In the genomic region with DNA sequence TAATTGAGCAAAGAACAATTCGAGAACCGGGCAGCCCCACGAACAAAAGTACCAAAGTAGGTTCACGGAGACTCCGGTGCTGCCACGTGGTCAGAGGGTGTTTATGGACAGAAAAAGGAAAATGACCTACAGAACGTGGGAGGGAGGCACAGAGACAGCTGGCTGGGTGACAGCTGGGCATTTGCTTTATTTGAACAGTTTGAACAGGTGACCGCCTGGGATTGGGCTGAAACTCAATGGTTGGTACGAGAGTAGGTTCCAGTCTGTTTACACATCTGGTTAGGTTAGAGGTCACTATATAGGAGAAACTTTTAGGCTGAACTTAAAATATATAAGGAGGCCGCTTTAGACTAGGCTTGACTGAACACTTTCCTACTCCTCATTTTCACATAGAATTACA, we compare ENCODE assay signal across 18 cellular contexts. TPM values are rescaled to one million over a fixed set of nuclear protein-coding genes. Genes with fewer than 3 reads are reported as not detected.
DNase-seq lines count a peak whose midpoint lies in the region; ATAC-seq and TF ChIP-seq lines count a peak whose summit lies in the region.
"Had no signal": no experiment of that assay in that cellular context is flagged by ENCODE, and none has a peak within 500 bp of the region (broad histone marks: within the 10 kb centered on the region; RNA-seq: fewer than 3 reads in every experiment).

No MANE protein-coding gene starts in this region.

- no peaks in the 10 kb centered on the region for H3K36me3 Mint-ChIP-seq in glutamatergic neuron (ENCODE audit: unreplicated experiment)

- TF ChIP-seq CTCF in glutamatergic neuron (IDR thresholded peaks at IDR 0.05; ENCODE audit: partially characterized antibody, unreplicated experiment): no peak

- H3K27ac Mint-ChIP-seq in glutamatergic neuron (ENCODE audit: unreplicated experiment): peak overlapping the region; percentile 34

- peaks cover 22% of the 10 kb centered on the region for H3K4me1 Mint-ChIP-seq in glutamatergic neuron (ENCODE audit: low read depth, unreplicated experiment)

- no peak for ATAC-seq in HG03354 (IDR thresholded peaks at IDR 0.05; ENCODE audit: poor library complexity, severe bottlenecking, unreplicated experiment)
- ATAC-seq in GM21619 (IDR thresholded peaks at IDR 0.05; ENCODE audit: unreplicated experiment): no peak

- peaks cover 7% of the 10 kb centered on the region for H3K9me3 Mint-ChIP-seq in glutamatergic neuron (ENCODE audit: unreplicated experiment)

- no peak overlapping the region for H3K4me3 Mint-ChIP-seq in glutamatergic neuron (ENCODE audit: unreplicated experiment)

- DNase-seq in NCI-H748 (lab: John Stamatoyannopoulos, UW; ENCODE audit: unreplicated experiment) (peak; percentile 20), NCI-H748 treated with DMSO at 0.1 percent for 48 hours (lab: John Stamatoyannopoulos, UW) (no peak), SHP77 (lab: John Stamatoyannopoulos, UW) (peak; percentile 48 to 51), glutamatergic neuron (peak; percentile 24), skeletal muscle cell (ENCODE audit: low read depth) (peak; percentile 33), NCI-H1694 (lab: John Stamatoyannopoulos, UW) (no peak)
- DNase-seq: 8988T, DMS79, H7, NCI-H1092 treated with DMSO at 0.1 percent for 48 hours, NCI-H1436 treated with DMSO at 0.1 percent for 48 hours, NCI-H2081, NCI-H2171 treated with DMSO at 0.1 percent for 48 hours, NCI-H446, NCI-H69, OCI-M1 had no signal

- H3K27me3 Mint-ChIP-seq in glutamatergic neuron (ENCODE audit: unreplicated experiment): peaks cover 4% of the 10 kb centered on the region

- no peak overlapping the region for H3K4me3 ChIP-seq in skeletal muscle cell (ENCODE audit: low read depth, low read length)

RNA-seq across cellular contexts. Expression of a gene that starts 50.6 kb away (rescaled TPM):
- total RNA-seq in glutamatergic neuron (ENCODE audit: unreplicated experiment): 47.4 TPM

Comparison
In these comparisons a context has a peak if more than half of its experiments do, and no peak if none do; other contexts are left out.
1. DNase-seq: peak in NCI-H748 (single experiment), SHP77 (2 of 2), glutamatergic neuron (single experiment) and skeletal muscle cell (single experiment); none in NCI-H748 treated with DMSO at 0.1 percent for 48 hours (single experiment) and NCI-H1694 (single experiment).